Comparison of ENCODE assay signal across 12 cellular contexts in the genomic region with DNA sequence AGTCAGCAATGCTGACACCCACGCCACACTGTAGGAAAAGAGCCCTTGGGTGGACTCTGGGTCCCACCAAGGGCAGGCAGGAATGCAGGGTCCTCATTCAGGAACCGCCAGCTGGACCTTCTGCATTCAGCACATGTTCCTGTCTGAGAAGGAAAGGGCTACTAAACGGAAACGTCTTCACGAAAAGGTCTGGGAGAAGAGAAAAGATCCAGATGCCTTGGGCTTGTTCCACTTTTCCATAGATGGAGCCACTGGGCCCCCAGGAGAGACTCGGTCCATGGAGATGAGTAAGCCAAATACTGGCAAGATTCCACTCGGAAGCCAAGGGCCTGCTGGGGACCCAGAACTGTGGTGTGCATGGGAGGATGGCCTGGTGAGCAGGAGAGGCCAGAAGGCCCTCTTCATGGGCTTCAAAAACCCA. TPM values are rescaled to one million over a fixed set of nuclear protein-coding genes. Genes with fewer than 3 reads are reported as not detected.
DNase-seq lines count a peak whose midpoint lies in the region; ATAC-seq, FAIRE-seq and TF ChIP-seq lines count a peak whose summit lies in the region.
"Had no signal": no experiment of that assay in that cellular context is flagged by ENCODE, and none has a peak within 500 bp of the region (broad histone marks: within the 10 kb centered on the region; RNA-seq: fewer than 3 reads in every experiment).

No MANE protein-coding gene starts in this region.

- H3K27ac ChIP-seq in HepG2 (ENCODE audit: extremely low read length, insufficient read depth, low read length) (no peak overlapping the region), right lobe of liver (no peak overlapping the region), esophagus squamous epithelium (peak overlapping the region in 3 of 4 donors; percentile 31 to 61 (median 36)), aorta (ENCODE audit: low read depth in 1 of 2, low read length in 2 of 2) (peak overlapping the region in 1 of 2 donors; percentile 13), lower lobe of right lung (no peak overlapping the region)

- POLR2A ChIA-PET in HepG2 (lab: Yijun Ruan, JAX): no interaction called here

- no peak for TF ChIP-seq POLR2A in HepG2 (IDR thresholded peaks at IDR 0.05; ENCODE audit: insufficient read depth in 1 of 2, low read depth in 2 of 2, low read length in 2 of 2)
- no peak for TF ChIP-seq POLR2A in right lobe of liver (IDR thresholded peaks at IDR 0.05)
- TF ChIP-seq POLR2A in esophagus squamous epithelium (IDR thresholded peaks at IDR 0.05): no peak

- H3K79me2 ChIP-seq in HepG2 (ENCODE audit: insufficient read depth, low read length): peaks cover 16% of the 10 kb centered on the region

- H4K20me1 ChIP-seq in HepG2 (ENCODE audit: insufficient read depth, low read length): no peaks in the 10 kb centered on the region

- H3K4me1 ChIP-seq in HepG2 (ENCODE audit: insufficient read depth, low read length) (peaks cover 82% of the 10 kb centered on the region), right lobe of liver (no peaks in the 10 kb centered on the region), esophagus squamous epithelium (peaks cover 2 to 49% (median 13%) of the 10 kb centered on the region in 3 donors), mucosa of stomach (ENCODE audit: control insufficient read depth, insufficient read depth, low read length) (peaks cover 3% of the 10 kb centered on the region), aorta (ENCODE audit: control insufficient read depth in 1 of 2, insufficient read depth in 2 of 2, low read length in 2 of 2) (peaks cover 1 to 4% of the 10 kb centered on the region in 2 donors), lower lobe of right lung (no peaks in the 10 kb centered on the region)

- H3K4me2 ChIP-seq in HepG2 (ENCODE audit: low read depth, low read length): no peak overlapping the region

- intact Hi-C loops in HepG2 (cut with micrococcal nuclease; ENCODE audit: unreplicated experiment) (no loop called here), right lobe of liver (cut with DNase I) (no loop called here), esophagus squamous epithelium (cut with DNase I) (no loop called here), aorta (cut with DNase I) (no loop called here), lower lobe of right lung (cut with DNase I) (no loop called here)

- no peak for ATAC-seq in HepG2
- ATAC-seq in right lobe of liver: no peak
- peak; percentile 13 for ATAC-seq in aorta (ENCODE audit: low FRiP score)
- no peak for ATAC-seq in lower lobe of right lung
- no peak for ATAC-seq in GM21515 (IDR thresholded peaks at IDR 0.05; ENCODE audit: unreplicated experiment)
- ATAC-seq: activated T-helper 17 cell treated with anti-CD3 and anti-CD28 coated beads, Interleukin-2, amount 50 U/mL, for 72 hours had no signal

- no peak for TF ChIP-seq RAD21 in HepG2 (CRISPR knock-in tag; IDR thresholded peaks at IDR 0.05)

- CTCF ChIA-PET in HepG2 (lab: Yijun Ruan, JAX; ENCODE audit: low intra/inter-chr PET ratio, low total read pairs): no interaction called here

- H3K9ac ChIP-seq in HepG2 (ENCODE audit: insufficient read depth, low read depth, low read length) (no peak overlapping the region), mucosa of stomach (ENCODE audit: low read length) (peak overlapping the region; percentile 3)

- H3K27me3 ChIP-seq in HepG2 (ENCODE audit: control insufficient read depth in 1 of 2, insufficient read depth in 2 of 2, low read length in 2 of 2): no peaks in the 10 kb centered on the region
- H3K27me3 ChIP-seq in right lobe of liver: no peaks in the 10 kb centered on the region
- H3K27me3 ChIP-seq in esophagus squamous epithelium: no peaks in the 10 kb centered on the region
- no peaks in the 10 kb centered on the region for H3K27me3 ChIP-seq in mucosa of stomach (ENCODE audit: control insufficient read depth, insufficient read depth, low read length)
- no peaks in the 10 kb centered on the region for H3K27me3 ChIP-seq in aorta (ENCODE audit: control insufficient read depth in 1 of 2, insufficient read depth in 2 of 2, low read length in 1 of 2)
- H3K27me3 ChIP-seq in lower lobe of right lung (ENCODE audit: low read depth): no peaks in the 10 kb centered on the region

- peaks cover 2 to 14% of the 10 kb centered on the region in 2 experiments; a peak in 3 of 5 replicates for H3K36me3 ChIP-seq in HepG2 (replicated peaks in 1 of 2; ENCODE audit: control insufficient read depth in 1 of 2, insufficient read depth in 2 of 2, low read length in 2 of 2)
- H3K36me3 ChIP-seq in right lobe of liver: no peaks in the 10 kb centered on the region
- no peaks in the 10 kb centered on the region for H3K36me3 ChIP-seq in esophagus squamous epithelium
- no peaks in the 10 kb centered on the region for H3K36me3 ChIP-seq in mucosa of stomach (ENCODE audit: control insufficient read depth, insufficient read depth, low read length)
- H3K36me3 ChIP-seq in aorta (ENCODE audit: control insufficient read depth in 1 of 2, insufficient read depth in 2 of 2, low read length in 1 of 2): no peaks in the 10 kb centered on the region
- H3K36me3 ChIP-seq in lower lobe of right lung: no peaks in the 10 kb centered on the region

- no peak for FAIRE-seq in HepG2 (lab: Jason Lieb, UNC)

- WGBS in HepG2 (ENCODE audit: low lambda C conversion rate): 90% methylated on average over 7 of the region's 7 CpGs
- WGBS in right lobe of liver (ENCODE audit: insufficient coverage, low coverage, low lambda C conversion rate, missing lambda C conversion rate): 100% methylated on average over 1 of the region's 7 CpGs
- whole genome bisulfite sequencing in esophagus squamous epithelium, 2 donors: 82 to 89% methylated on average over 4 to 6 of the region's 7 CpGs
- 34% methylated on average over 7 of the region's 7 CpGs for WGBS in aorta, 2 donors

- H3K4me3 ChIP-seq in HepG2 (replicated peaks in 1 of 3; ENCODE audit: insufficient read depth in 1 of 3, low read depth in 2 of 3, low read length in 3 of 3): no peak overlapping the region
- no peak overlapping the region for H3K4me3 ChIP-seq in right lobe of liver
- no peak overlapping the region for H3K4me3 ChIP-seq in esophagus squamous epithelium
- H3K4me3 ChIP-seq in mucosa of stomach (ENCODE audit: low read length): no peak overlapping the region
- H3K4me3 ChIP-seq in aorta (ENCODE audit: low read length in 2 of 2): no peak overlapping the region
- H3K4me3 ChIP-seq in lower lobe of right lung: no peak overlapping the region

- TF ChIP-seq CTCF in HepG2 (CRISPR knock-in tag; IDR thresholded peaks at IDR 0.05): no peak
- TF ChIP-seq CTCF in right lobe of liver (IDR thresholded peaks at IDR 0.05): no peak
- no peak for TF ChIP-seq CTCF in esophagus squamous epithelium (IDR thresholded peaks at IDR 0.05)
- no peak for TF ChIP-seq CTCF in lower lobe of right lung (IDR thresholded peaks at IDR 0.05)

- no peak for TF ChIP-seq EP300 in HepG2 (IDR thresholded peaks at IDR 0.05; ENCODE audit: low read depth in 2 of 2, low read length in 2 of 2)
- TF ChIP-seq EP300 in HepG2 (CRISPR knock-in tag; IDR thresholded peaks at IDR 0.05; ENCODE audit: borderline replicate concordance): no peak

- H2AFZ ChIP-seq in HepG2 (ENCODE audit: low read length): no peak overlapping the region

- no TSS peak for BruUV-seq in HepG2 (replicated peaks; lab: Mats Ljungman, UMichigan)

- H3K9me3 ChIP-seq in HepG2 (ENCODE audit: low read length): no peaks in the 10 kb centered on the region
- H3K9me3 ChIP-seq in right lobe of liver: no peaks in the 10 kb centered on the region
- no peaks in the 10 kb centered on the region for H3K9me3 ChIP-seq in esophagus squamous epithelium
- no peaks in the 10 kb centered on the region for H3K9me3 ChIP-seq in mucosa of stomach (ENCODE audit: control insufficient read depth, low read length)
- no peaks in the 10 kb centered on the region for H3K9me3 ChIP-seq in aorta (ENCODE audit: control insufficient read depth, low read length)
- no peaks in the 10 kb centered on the region for H3K9me3 ChIP-seq in lower lobe of right lung

- DNase-seq in HepG2 (ENCODE audit: low spot score) (no peak), right lobe of liver (no peak), esophagus squamous epithelium (lab: John Stamatoyannopoulos, UW) (no peak), aorta (peak in 1 of 2 donors; percentile 53), D341Med (ENCODE audit: low spot score) (no peak), lower lobe of right lung (no peak)
- DNase-seq: activated CD4-positive, alpha-beta T cell treated with anti-CD3 and anti-CD28 coated beads for 1 hour; DMS79 treated with DMSO at 0.1 percent for 48 hours; NCI-H1417 treated with DMSO at 0.1 percent for 48 hours had no signal

- in situ Hi-C loops in HepG2 (cut with HindIII; ENCODE audit: extremely low pct_ligation_motif_present, low pct_unique_long_range_greater_than_20kb): no loop called here

RNA-seq across cellular contexts. Expression of gene LHFPL2, which starts 38.4 kb away (rescaled TPM):
- total RNA-seq in HepG2 (2016; rRNA removed; fragmentation: Illumina TruSeq; extraction: Trizol): 20.0 TPM in 2 replicates
- 9.3 and 10.4 TPM in 2 replicates for total RNA-seq in HepG2 (2016; cell fraction: cytosol; rRNA removed; fragmentation: Illumina TruSeq; extraction: Trizol; ENCODE audit: low read depth)
- total RNA-seq in HepG2 (2016; cell fraction: insoluble cytoplasmic fraction; rRNA removed; fragmentation: Illumina TruSeq; extraction: Trizol): 18.6 and 20.5 TPM in 2 replicates
- total RNA-seq in HepG2 (2016; cell fraction: membrane; rRNA removed; fragmentation: Illumina TruSeq; extraction: Trizol): 15.5 and 16.5 TPM in 2 replicates
- 29.5 and 30.3 TPM in 2 replicates for total RNA-seq in HepG2 (2016; cell fraction: nucleus; rRNA removed; fragmentation: Illumina TruSeq; extraction: Trizol)
- 6.0 and 6.3 TPM in 2 replicates for polyA plus RNA-seq in HepG2 (2011; rRNA removed)
- 4.6 and 6.5 TPM in 2 replicates for polyA plus RNA-seq in HepG2 (2011; cell fraction: cytosol; rRNA removed)
- 8.6 and 9.9 TPM in 2 replicates for polyA plus RNA-seq in HepG2 (2011; cell fraction: nucleus; rRNA removed)
- polyA plus RNA-seq in HepG2 (2012): 9.2 and 12.5 TPM in 2 replicates
- 1.4 and 1.7 TPM in 2 replicates for polyA plus RNA-seq in HepG2 (2016; cell fraction: cytosol; fragmentation: Illumina TruSeq; extraction: Trizol; ENCODE audit: low read depth)
- 12.6 and 13.6 TPM in 2 replicates for polyA plus RNA-seq in HepG2 (2016; cell fraction: insoluble cytoplasmic fraction; fragmentation: Illumina TruSeq; extraction: Trizol; ENCODE audit: low read depth)
- 5.8 and 5.9 TPM in 2 replicates for polyA plus RNA-seq in HepG2 (2016; cell fraction: membrane; fragmentation: Illumina TruSeq; extraction: Trizol; ENCODE audit: low read depth)
- 26.4 and 29.4 TPM in 2 replicates for polyA plus RNA-seq in HepG2 (2016; cell fraction: nucleus; fragmentation: Illumina TruSeq; extraction: Trizol; ENCODE audit: insufficient read depth, low read depth)
- polyA minus RNA-seq in HepG2 (2011; rRNA and poly(A)+ RNA removed; ENCODE audit: low replicate concordance): 9.6 and 24.5 TPM in 2 replicates
- 13.1 and 14.4 TPM in 2 replicates for polyA minus RNA-seq in HepG2 (2011; cell fraction: cytosol; rRNA and poly(A)+ RNA removed)
- polyA minus RNA-seq in HepG2 (2011; cell fraction: nucleus; rRNA and poly(A)+ RNA removed): 23.7 and 26.4 TPM in 2 replicates
- total RNA-seq in right lobe of liver: 10 to 100 TPM in 1 of 6 experiments, 1 to 10 TPM in 5; 2.6 to 11.8 (median 4.3) TPM
- 10 to 100 TPM in 1 of 4 donors, 1 to 10 TPM in 3; 2.2 to 11.1 (median 6.2) TPM for total RNA-seq in esophagus squamous epithelium
- total RNA-seq in aorta: 10 to 100 TPM; 38.6 to 43.1 TPM
- polyA plus RNA-seq in aorta: 10 to 100 TPM; 16.4 to 20.0 TPM
- total RNA-seq in lower lobe of right lung: 40.6 TPM

Comparison
In these comparisons a context has a peak if more than half of its experiments do, and no peak if none do; other contexts are left out.
1. H3K27ac ChIP-seq: peak in esophagus squamous epithelium (3 of 4); none in HepG2 (single experiment), right lobe of liver (0 of 3) and lower lobe of right lung (single experiment).